In the genomic region with DNA sequence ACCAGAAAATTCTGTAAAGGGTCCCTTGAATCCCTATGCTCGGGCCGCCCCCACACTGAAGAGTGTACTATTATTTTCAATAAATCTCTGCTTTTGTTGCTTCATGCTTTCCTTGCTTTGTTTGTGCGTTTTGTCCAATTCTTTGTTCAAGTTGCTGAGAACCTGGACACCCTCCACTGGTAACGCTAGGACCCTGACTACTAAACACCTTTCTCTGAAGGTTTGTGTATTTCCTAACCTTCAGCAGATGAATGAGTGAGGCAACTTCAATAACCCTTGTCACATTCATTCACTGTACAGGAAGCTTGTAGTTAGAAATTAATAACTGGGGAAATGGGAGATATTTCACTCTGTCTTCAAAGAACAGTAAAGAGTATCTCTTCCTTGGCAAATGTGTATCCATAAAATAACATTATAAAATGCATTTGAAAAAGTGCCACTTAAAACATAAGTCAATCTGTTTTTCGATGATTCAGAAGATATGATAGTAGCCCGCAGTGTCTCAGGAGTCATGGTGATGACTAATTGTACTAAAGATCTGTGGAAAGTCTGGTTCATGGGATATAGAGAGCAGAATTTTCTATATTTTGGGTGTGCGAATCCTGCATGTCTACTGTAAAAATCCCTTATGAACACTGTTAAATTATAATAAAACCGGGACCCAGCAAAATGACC, we compare ENCODE assay signal across 1 cellular context.
TF ChIP-seq lines count a peak whose summit lies in the region.

No MANE protein-coding gene starts in this region.

TF ChIP-seq in GM23338, 12 proteins besides CTCF, POLR2A, EP300 and RAD21 (continued from another document):
- TF ChIP-seq, protein P1, sequence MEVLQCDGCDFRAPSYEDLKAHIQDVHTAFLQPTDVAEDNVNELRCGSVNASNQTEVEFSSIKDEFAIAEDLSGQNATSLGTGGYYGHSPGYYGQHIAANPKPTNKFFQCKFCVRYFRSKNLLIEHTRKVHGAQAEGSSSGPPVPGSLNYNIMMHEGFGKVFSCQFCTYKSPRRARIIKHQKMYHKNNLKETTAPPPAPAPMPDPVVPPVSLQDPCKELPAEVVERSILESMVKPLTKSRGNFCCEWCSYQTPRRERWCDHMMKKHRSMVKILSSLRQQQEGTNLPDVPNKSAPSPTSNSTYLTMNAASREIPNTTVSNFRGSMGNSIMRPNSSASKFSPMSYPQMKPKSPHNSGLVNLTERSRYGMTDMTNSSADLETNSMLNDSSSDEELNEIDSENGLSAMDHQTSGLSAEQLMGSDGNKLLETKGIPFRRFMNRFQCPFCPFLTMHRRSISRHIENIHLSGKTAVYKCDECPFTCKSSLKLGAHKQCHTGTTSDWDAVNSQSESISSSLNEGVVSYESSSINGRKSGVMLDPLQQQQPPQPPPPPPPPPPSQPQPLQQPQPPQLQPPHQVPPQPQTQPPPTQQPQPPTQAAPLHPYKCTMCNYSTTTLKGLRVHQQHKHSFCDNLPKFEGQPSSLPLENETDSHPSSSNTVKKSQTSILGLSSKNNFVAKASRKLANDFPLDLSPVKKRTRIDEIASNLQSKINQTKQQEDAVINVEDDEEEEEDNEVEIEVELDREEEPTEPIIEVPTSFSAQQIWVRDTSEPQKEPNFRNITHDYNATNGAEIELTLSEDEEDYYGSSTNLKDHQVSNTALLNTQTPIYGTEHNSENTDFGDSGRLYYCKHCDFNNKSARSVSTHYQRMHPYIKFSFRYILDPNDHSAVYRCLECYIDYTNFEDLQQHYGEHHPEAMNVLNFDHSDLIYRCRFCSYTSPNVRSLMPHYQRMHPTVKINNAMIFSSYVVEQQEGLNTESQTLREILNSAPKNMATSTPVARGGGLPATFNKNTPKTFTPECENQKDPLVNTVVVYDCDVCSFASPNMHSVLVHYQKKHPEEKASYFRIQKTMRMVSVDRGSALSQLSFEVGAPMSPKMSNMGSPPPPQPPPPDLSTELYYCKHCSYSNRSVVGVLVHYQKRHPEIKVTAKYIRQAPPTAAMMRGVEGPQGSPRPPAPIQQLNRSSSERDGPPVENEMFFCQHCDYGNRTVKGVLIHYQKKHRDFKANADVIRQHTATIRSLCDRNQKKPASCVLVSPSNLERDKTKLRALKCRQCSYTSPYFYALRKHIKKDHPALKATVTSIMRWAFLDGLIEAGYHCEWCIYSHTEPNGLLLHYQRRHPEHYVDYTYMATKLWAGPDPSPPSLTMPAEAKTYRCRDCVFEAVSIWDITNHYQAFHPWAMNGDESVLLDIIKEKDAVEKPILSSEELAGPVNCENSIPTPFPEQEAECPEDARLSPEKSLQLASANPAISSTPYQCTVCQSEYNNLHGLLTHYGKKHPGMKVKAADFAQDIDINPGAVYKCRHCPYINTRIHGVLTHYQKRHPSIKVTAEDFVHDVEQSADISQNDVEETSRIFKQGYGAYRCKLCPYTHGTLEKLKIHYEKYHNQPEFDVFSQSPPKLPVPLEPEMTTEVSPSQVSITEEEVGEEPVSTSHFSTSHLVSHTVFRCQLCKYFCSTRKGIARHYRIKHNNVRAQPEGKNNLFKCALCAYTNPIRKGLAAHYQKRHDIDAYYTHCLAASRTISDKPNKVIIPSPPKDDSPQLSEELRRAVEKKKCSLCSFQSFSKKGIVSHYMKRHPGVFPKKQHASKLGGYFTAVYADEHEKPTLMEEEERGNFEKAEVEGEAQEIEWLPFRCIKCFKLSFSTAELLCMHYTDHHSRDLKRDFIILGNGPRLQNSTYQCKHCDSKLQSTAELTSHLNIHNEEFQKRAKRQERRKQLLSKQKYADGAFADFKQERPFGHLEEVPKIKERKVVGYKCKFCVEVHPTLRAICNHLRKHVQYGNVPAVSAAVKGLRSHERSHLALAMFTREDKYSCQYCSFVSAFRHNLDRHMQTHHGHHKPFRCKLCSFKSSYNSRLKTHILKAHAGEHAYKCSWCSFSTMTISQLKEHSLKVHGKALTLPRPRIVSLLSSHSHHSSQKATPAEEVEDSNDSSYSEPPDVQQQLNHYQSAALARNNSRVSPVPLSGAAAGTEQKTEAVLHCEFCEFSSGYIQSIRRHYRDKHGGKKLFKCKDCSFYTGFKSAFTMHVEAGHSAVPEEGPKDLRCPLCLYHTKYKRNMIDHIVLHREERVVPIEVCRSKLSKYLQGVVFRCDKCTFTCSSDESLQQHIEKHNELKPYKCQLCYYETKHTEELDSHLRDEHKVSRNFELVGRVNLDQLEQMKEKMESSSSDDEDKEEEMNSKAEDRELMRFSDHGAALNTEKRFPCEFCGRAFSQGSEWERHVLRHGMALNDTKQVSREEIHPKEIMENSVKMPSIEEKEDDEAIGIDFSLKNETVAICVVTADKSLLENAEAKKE (CRISPR knock-in tag; IDR thresholded peaks at IDR 0.05): no peak
- TF ChIP-seq NANOG (IDR thresholded peaks at IDR 0.05; ENCODE audit: borderline replicate concordance) (no peak), EZH2 (IDR thresholded peaks at IDR 0.05; ENCODE audit: low read depth, unreplicated experiment) (no peak), EZH2phosphoT487 (IDR thresholded peaks at IDR 0.05; ENCODE audit: unreplicated experiment) (no peak)
- TF ChIP-seq, protein P2, sequence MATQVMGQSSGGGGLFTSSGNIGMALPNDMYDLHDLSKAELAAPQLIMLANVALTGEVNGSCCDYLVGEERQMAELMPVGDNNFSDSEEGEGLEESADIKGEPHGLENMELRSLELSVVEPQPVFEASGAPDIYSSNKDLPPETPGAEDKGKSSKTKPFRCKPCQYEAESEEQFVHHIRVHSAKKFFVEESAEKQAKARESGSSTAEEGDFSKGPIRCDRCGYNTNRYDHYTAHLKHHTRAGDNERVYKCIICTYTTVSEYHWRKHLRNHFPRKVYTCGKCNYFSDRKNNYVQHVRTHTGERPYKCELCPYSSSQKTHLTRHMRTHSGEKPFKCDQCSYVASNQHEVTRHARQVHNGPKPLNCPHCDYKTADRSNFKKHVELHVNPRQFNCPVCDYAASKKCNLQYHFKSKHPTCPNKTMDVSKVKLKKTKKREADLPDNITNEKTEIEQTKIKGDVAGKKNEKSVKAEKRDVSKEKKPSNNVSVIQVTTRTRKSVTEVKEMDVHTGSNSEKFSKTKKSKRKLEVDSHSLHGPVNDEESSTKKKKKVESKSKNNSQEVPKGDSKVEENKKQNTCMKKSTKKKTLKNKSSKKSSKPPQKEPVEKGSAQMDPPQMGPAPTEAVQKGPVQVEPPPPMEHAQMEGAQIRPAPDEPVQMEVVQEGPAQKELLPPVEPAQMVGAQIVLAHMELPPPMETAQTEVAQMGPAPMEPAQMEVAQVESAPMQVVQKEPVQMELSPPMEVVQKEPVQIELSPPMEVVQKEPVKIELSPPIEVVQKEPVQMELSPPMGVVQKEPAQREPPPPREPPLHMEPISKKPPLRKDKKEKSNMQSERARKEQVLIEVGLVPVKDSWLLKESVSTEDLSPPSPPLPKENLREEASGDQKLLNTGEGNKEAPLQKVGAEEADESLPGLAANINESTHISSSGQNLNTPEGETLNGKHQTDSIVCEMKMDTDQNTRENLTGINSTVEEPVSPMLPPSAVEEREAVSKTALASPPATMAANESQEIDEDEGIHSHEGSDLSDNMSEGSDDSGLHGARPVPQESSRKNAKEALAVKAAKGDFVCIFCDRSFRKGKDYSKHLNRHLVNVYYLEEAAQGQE (IDR thresholded peaks at IDR 0.05; ENCODE audit: unreplicated experiment): no peak
